ENCODE assay signal across 24 cellular contexts in the genomic region with DNA sequence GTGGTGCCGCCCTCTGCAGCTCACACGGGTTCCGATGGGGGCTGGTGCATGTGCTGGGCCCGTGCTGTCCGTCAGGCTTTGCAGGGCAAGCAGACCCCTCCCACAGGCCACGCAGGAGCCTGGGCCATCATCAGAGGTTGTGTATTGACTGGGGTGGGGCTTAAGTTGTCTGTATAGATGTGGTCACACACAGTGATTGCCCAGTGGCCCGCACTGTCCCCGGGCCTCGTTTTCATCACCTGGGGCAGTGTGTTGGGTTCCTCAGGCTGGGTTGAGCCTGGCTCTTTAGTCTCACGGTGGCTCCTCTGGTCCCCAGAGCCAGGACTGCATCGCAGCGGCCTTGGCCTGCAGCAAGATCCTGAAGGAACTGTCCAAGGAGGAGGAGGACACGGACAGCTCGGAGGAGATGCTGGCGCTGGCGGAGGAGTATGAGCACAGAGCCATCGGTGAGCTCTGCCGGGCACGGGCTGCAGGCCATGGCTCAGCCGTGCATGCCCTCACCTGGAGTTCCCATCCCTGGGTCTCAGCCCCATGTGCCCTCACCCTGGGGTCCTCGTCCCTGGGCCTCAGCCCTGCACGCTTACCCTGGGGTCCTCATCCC. TPM values are rescaled to one million over a fixed set of nuclear protein-coding genes. Genes with fewer than 3 reads are reported as not detected.
DNase-seq lines count a peak whose midpoint lies in the region; ATAC-seq, FAIRE-seq and TF ChIP-seq lines count a peak whose summit lies in the region.
"Had no signal": no experiment of that assay in that cellular context is flagged by ENCODE, and none has a peak within 500 bp of the region (broad histone marks: within the 10 kb centered on the region; RNA-seq: fewer than 3 reads in every experiment).

No MANE protein-coding gene starts in this region.

- TF ChIP-seq CTCF in SK-N-SH (IDR thresholded peaks at IDR 0.05): no peak
- TF ChIP-seq CTCF in H9 (conservative IDR thresholded peaks at IDR 0.05): no peak
- TF ChIP-seq CTCF in kidney (IDR thresholded peaks at IDR 0.05; ENCODE audit: borderline replicate concordance, extremely low read depth, insufficient read depth): no peak

- H3K4ac ChIP-seq in H9 (ENCODE audit: low read depth, low read length): no peak overlapping the region
- no peak overlapping the region for H3K4ac ChIP-seq in trophoblast cell (ENCODE audit: low read depth, low read length)

- H3T11ph ChIP-seq in H9 (ENCODE audit: low read length): no peak overlapping the region

- H3K9me3 ChIP-seq in SK-N-SH: no peaks in the 10 kb centered on the region
- no peaks in the 10 kb centered on the region for H3K9me3 ChIP-seq in H9 (ENCODE audit: control insufficient read depth, low read depth, low read length)
- H3K9me3 ChIP-seq in kidney (ENCODE audit: control insufficient read depth in 1 of 2, low read length in 2 of 2): no peaks in the 10 kb centered on the region
- peaks cover 20% of the 10 kb centered on the region for H3K9me3 ChIP-seq in trophoblast cell (ENCODE audit: insufficient read depth, low read depth, low read length)

- no peak overlapping the region for H3K4me2 ChIP-seq in SK-N-SH
- H3K4me2 ChIP-seq in H9 (ENCODE audit: insufficient read depth, insufficient read length, low read length): no peak overlapping the region
- H3K4me2 ChIP-seq in trophoblast cell (ENCODE audit: low read length): no peak overlapping the region
- H3K4me2 ChIP-seq: KMS-11 had no signal

- H2AFZ ChIP-seq in SK-N-SH (ENCODE audit: low read depth): no peak overlapping the region
- no peak overlapping the region for H2AFZ ChIP-seq in H9 (ENCODE audit: low read length)
- H2AFZ ChIP-seq in trophoblast cell (ENCODE audit: insufficient read depth, low read length, poor library complexity): no peak overlapping the region

- H3K36me3 Mint-ChIP-seq in H9 (ENCODE audit: insufficient read depth in 1 of 3, low read depth in 3 of 3): no peaks in the 10 kb centered on the region

- H3K56ac ChIP-seq in H9 (ENCODE audit: insufficient read length, low read depth, low read length): no peak overlapping the region

- no peaks in the 10 kb centered on the region; the same call in 1 of the 2 replicates for H3K27me3 Mint-ChIP-seq in H9 (ENCODE audit: low read depth)

- FAIRE-seq in kidney (lab: Jason Lieb, UNC): no peak
- FAIRE-seq: GM12878, GM18507, H54 had no signal

- no peak overlapping the region for H3K27ac ChIP-seq in SK-N-SH (ENCODE audit: low read depth in 2 of 2, low read length in 1 of 2)
- H3K27ac ChIP-seq in H9 (ENCODE audit: insufficient read length, low read depth, low read length): no peak overlapping the region
- no peak overlapping the region for H3K27ac ChIP-seq in kidney (ENCODE audit: low read depth in 2 of 2, low read length in 2 of 2)
- H3K27ac ChIP-seq in trophoblast cell (ENCODE audit: low read depth, low read length): no peak overlapping the region
- H3K27ac ChIP-seq: 22Rv1, KMS-11 had no signal

- H4K20me1 ChIP-seq in SK-N-SH (ENCODE audit: insufficient read depth): no peaks in the 10 kb centered on the region
- no peaks in the 10 kb centered on the region for H4K20me1 ChIP-seq in H9 (ENCODE audit: control insufficient read depth, insufficient read depth, insufficient read length)

- H2BK5ac ChIP-seq in H9 (ENCODE audit: insufficient read length, low read length): no peak overlapping the region
- H2BK5ac ChIP-seq in trophoblast cell (ENCODE audit: low read depth, low read length, poor library complexity): no peak overlapping the region

- ATAC-seq in SK-N-SH treated with all-trans-retinoic acid at 6 μM for 48 hours (no peak), GM21737 (IDR thresholded peaks at IDR 0.05; ENCODE audit: unreplicated experiment) (no peak)
- ATAC-seq: GM12878, PC-3 had no signal

- no peaks in the 10 kb centered on the region for H3K9me3 Mint-ChIP-seq in H9

- H4K91ac ChIP-seq in H9 (ENCODE audit: insufficient read length, low read depth, low read length) (no peak overlapping the region), trophoblast cell (ENCODE audit: low read depth, low read length) (no peak overlapping the region)

- H2BK12ac ChIP-seq in H9 (ENCODE audit: insufficient read length, low read depth, low read length) (no peak overlapping the region), trophoblast cell (ENCODE audit: low read length) (no peak overlapping the region)

- no peak overlapping the region for H2BK20ac ChIP-seq in H9 (ENCODE audit: low read depth, low read length, poor library complexity, severe bottlenecking)

- H3K27ac Mint-ChIP-seq in H9: no peak overlapping the region

- no peak for TF ChIP-seq EP300 in SK-N-SH (IDR thresholded peaks at IDR 0.05; ENCODE audit: borderline replicate concordance in 1 of 2, low read depth in 1 of 2, low read length in 1 of 2)

- H3K4me3 ChIP-seq in SK-N-SH (ENCODE audit: low read depth in 2 of 2, low read length in 1 of 2) (no peak overlapping the region), kidney (ENCODE audit: low read length in 2 of 2) (no peak overlapping the region), trophoblast cell (ENCODE audit: low read depth, low read length) (peak overlapping the region; percentile 12)
- H3K4me3 ChIP-seq: GM12878 had no signal

- no peak overlapping the region; the same call in 1 of the 2 replicates for H3K14ac ChIP-seq in H9 (ENCODE audit: insufficient read depth, low read length)
- no peak overlapping the region for H3K14ac ChIP-seq in trophoblast cell (ENCODE audit: low read length)

- H3K9me2 ChIP-seq in SK-N-SH: no peaks in the 10 kb centered on the region

- H3K36me3 ChIP-seq in SK-N-SH (replicated peaks in 1 of 2; ENCODE audit: control insufficient read depth in 1 of 2, insufficient read depth in 2 of 2, low read length in 1 of 2) (no peaks in the 10 kb centered on the region), kidney (ENCODE audit: control insufficient read depth in 1 of 2, insufficient read depth in 2 of 2, low read length in 2 of 2) (no peaks in the 10 kb centered on the region), trophoblast cell (ENCODE audit: control insufficient read depth in 1 of 2, insufficient read depth in 2 of 2, low read length in 2 of 2) (no peaks in the 10 kb centered on the region)

- CTCF ChIA-PET in SK-N-SH (lab: Yijun Ruan, JAX): no interaction called here

- H4K12ac ChIP-seq in trophoblast cell (ENCODE audit: low read depth, low read length): no peak overlapping the region

- H3F3A ChIP-seq in SK-N-SH (replicated peaks; ENCODE audit: insufficient read depth): no peaks in the 10 kb centered on the region

- H3K9ac ChIP-seq in SK-N-SH (no peak overlapping the region), H9 (ENCODE audit: extremely low read depth, insufficient read length, low read length) (no peak overlapping the region), kidney (ENCODE audit: low read length in 2 of 2) (no peak overlapping the region), trophoblast cell (ENCODE audit: low read length) (no peak overlapping the region)
- H3K9ac ChIP-seq: KMS-11 had no signal

- H3K4me1 Mint-ChIP-seq in H9: no peaks in the 10 kb centered on the region; a peak in 1 of 4 replicates
- H3K4me1 Mint-ChIP-seq: CD14-positive monocyte had no signal

- H3K79me1 ChIP-seq in H9 (ENCODE audit: insufficient read depth, low read depth, low read length, poor library complexity, severe bottlenecking): no peaks in the 10 kb centered on the region
- H3K79me1 ChIP-seq in trophoblast cell (ENCODE audit: low read length): peaks cover 3% of the 10 kb centered on the region

- no peak overlapping the region for H2BK120ac ChIP-seq in H9 (ENCODE audit: low read depth, low read length, poor library complexity, severe bottlenecking)
- H2BK120ac ChIP-seq in trophoblast cell (ENCODE audit: insufficient read depth, low read length, poor library complexity): no peak overlapping the region

- H2BK15ac ChIP-seq in H9 (ENCODE audit: low read depth, low read length): no peak overlapping the region

- H3K23me2 ChIP-seq in H9 (ENCODE audit: insufficient read length, low read depth, low read length, poor library complexity, severe bottlenecking): no peaks in the 10 kb centered on the region

- H4K5ac ChIP-seq in H9 (ENCODE audit: insufficient read length, low read depth, low read length): no peak overlapping the region

- POLR2A ChIA-PET in SK-N-SH (lab: Yijun Ruan, JAX): no interaction called here

- no peak overlapping the region for H3K18ac ChIP-seq in H9 (ENCODE audit: insufficient read length, low read depth, low read length)
- H3K18ac ChIP-seq in trophoblast cell (ENCODE audit: low read length): no peak overlapping the region

- H4K8ac ChIP-seq in H9 (replicated peaks; ENCODE audit: insufficient read length, low read depth, low read length): no peak overlapping the region
- no peak overlapping the region for H4K8ac ChIP-seq in trophoblast cell (ENCODE audit: low read depth, low read length)

- DNase-seq in SK-N-SH (peak; percentile 16), H9 (peak; percentile 23), kidney (peak; percentile 63), trophoblast cell (no peak), NCI-H2107 treated with DMSO at 0.1 percent for 48 hours (lab: John Stamatoyannopoulos, UW; ENCODE audit: unreplicated experiment) (no peak), activated gamma-delta T cell (lab: John Stamatoyannopoulos, UW) (no peak)
- DNase-seq: GF-D8, MV-4-11, NCI-H1417 treated with DMSO at 0.1 percent for 48 hours, NCI-H187 treated with DMSO at 0.1 percent for 48 hours, NCI-H226, NCI-H524, PC-3, RPMI8226, SHP77 treated with DMSO at 0.1 percent for 48 hours had no signal

- peaks cover 25% of the 10 kb centered on the region; the same call in 1 of the 2 replicates for H3K27me3 ChIP-seq in SK-N-SH (ENCODE audit: insufficient read depth)
- no peaks in the 10 kb centered on the region for H3K27me3 ChIP-seq in H9 (ENCODE audit: insufficient read depth, low read length)
- H3K27me3 ChIP-seq in trophoblast cell (ENCODE audit: insufficient read depth, low read length): no peaks in the 10 kb centered on the region

- H2AK5ac ChIP-seq in H9 (ENCODE audit: insufficient read length, low read length) (no peak overlapping the region), trophoblast cell (ENCODE audit: low read length) (no peak overlapping the region)

- intact Hi-C loops in kidney (cut with DNase I): no loop called here

- H3K4me1 ChIP-seq in SK-N-SH (ENCODE audit: control insufficient read depth in 1 of 2, insufficient read depth in 2 of 2, low read depth in 1 of 2, low read length in 1 of 2): no peaks in the 10 kb centered on the region
- H3K4me1 ChIP-seq in H9 (ENCODE audit: insufficient read depth, low read length): no peaks in the 10 kb centered on the region
- no peaks in the 10 kb centered on the region for H3K4me1 ChIP-seq in kidney (ENCODE audit: control insufficient read depth in 1 of 2, insufficient read depth in 1 of 2, low read depth in 1 of 2, low read length in 2 of 2)
- peaks cover 7% of the 10 kb centered on the region in 2 experiments for H3K4me1 ChIP-seq in trophoblast cell (ENCODE audit: control insufficient read depth in 1 of 2, insufficient read depth in 2 of 2, low read length in 2 of 2)

- TF ChIP-seq RAD21 in SK-N-SH (IDR thresholded peaks at IDR 0.05; ENCODE audit: low read length): no peak

- no peak overlapping the region for H3K23ac ChIP-seq in H9 (ENCODE audit: insufficient read length, low read depth, low read length)
- no peak overlapping the region for H3K23ac ChIP-seq in trophoblast cell (ENCODE audit: low read length)

- H3K4me3 Mint-ChIP-seq in H9: no peak overlapping the region
- H3K4me3 Mint-ChIP-seq: CD14-positive monocyte had no signal

- no peaks in the 10 kb centered on the region for H3K79me2 ChIP-seq in SK-N-SH (ENCODE audit: insufficient read depth)
- H3K79me2 ChIP-seq in H9 (ENCODE audit: insufficient read depth, low read length): no peaks in the 10 kb centered on the region
- H3K79me2 ChIP-seq in trophoblast cell (ENCODE audit: control insufficient read depth, insufficient read depth, low read length, poor library complexity): no peaks in the 10 kb centered on the region

- 30% methylated on average over 8 of the region's 22 CpGs for WGBS in SK-N-SH (ENCODE audit: low lambda C conversion rate)
- no CpG with 5 or more reads among the region's 22 CpGs for WGBS in H9 (ENCODE audit: extremely low coverage, insufficient read length, low lambda C conversion rate)
- no CpG with 5 or more reads among the region's 22 CpGs for WGBS in trophoblast cell (ENCODE audit: extremely low coverage, insufficient coverage, insufficient read length)

RNA-seq across cellular contexts. Expression of a gene that starts 44.1 kb away (rescaled TPM):
- polyA plus RNA-seq in SK-N-SH (2012; rRNA removed) (not detected in 2 replicates), kidney (ENCODE audit: insufficient read depth, low read depth, low replicate concordance) (2.0 TPM)
- not detected in 2 replicates for polyA plus RNA-seq in SK-N-SH (2012; cell fraction: cytosol; rRNA removed)
- polyA plus RNA-seq in SK-N-SH (2012; cell fraction: nucleus; rRNA removed): 0.02 TPM in 1 of 2 replicates, not detected in the other
- total RNA-seq in H9 (2021) (0.11 and 0.68 TPM in 2 replicates), kidney (11.5 TPM)
- polyA plus RNA-seq in trophoblast cell (2013): 0.01 and 0.03 TPM in 2 replicates
- total RNA-seq: HT-29 had no signal

RNA-seq across cellular contexts. Expression of a gene that starts 57.8 kb away (rescaled TPM):
- polyA plus RNA-seq in SK-N-SH (2012; rRNA removed) (1.9 and 2.3 TPM in 2 replicates), kidney (ENCODE audit: insufficient read depth, low read depth, low replicate concordance) (0.60 TPM)
- polyA plus RNA-seq in SK-N-SH (2012; cell fraction: cytosol; rRNA removed): 0.91 and 1.5 TPM in 2 replicates
- 1.5 and 1.9 TPM in 2 replicates for polyA plus RNA-seq in SK-N-SH (2012; cell fraction: nucleus; rRNA removed)
- total RNA-seq in H9 (2021) (2.6 and 3.1 TPM in 2 replicates), kidney (1.4 TPM)
- 4.8 and 5.0 TPM in 2 replicates for polyA plus RNA-seq in trophoblast cell (2013)

RNA-seq across cellular contexts. Expression of a gene that starts 58.3 kb away (rescaled TPM):
- 18.0 and 19.2 TPM in 2 replicates for polyA plus RNA-seq in SK-N-SH (2012; rRNA removed)
- polyA plus RNA-seq in SK-N-SH (2012; cell fraction: cytosol; rRNA removed): 5.8 and 11.3 TPM in 2 replicates
- polyA plus RNA-seq in SK-N-SH (2012; cell fraction: nucleus; rRNA removed): 61.8 and 97.0 TPM in 2 replicates
- 16.9 and 17.0 TPM in 2 replicates for total RNA-seq in H9 (2021)
- total RNA-seq in kidney: 23.3 TPM
- 45.3 TPM for polyA plus RNA-seq in kidney (ENCODE audit: insufficient read depth, low read depth, low replicate concordance)
- polyA plus RNA-seq in trophoblast cell (2013): 8.3 and 10.1 TPM in 2 replicates

Comparison
In these comparisons a context has a peak if more than half of its experiments do, and no peak if none do; other contexts are left out.
1. DNase-seq: peak in SK-N-SH (single experiment), H9 (single experiment) and kidney (single experiment); none in trophoblast cell (0 of 2), NCI-H2107 treated with DMSO at 0.1 percent for 48 hours (single experiment) and activated gamma-delta T cell (single experiment).